7 cellular contexts compared by ENCODE assay signal in genomic region chr9:66701411-66702377, GRCh38.
A peak's percentile ranks its signal among the peaks of the same experiment; 100 is the strongest.
DNase-seq lines count a peak whose midpoint lies in the region; ATAC-seq, FAIRE-seq and TF ChIP-seq lines count a peak whose summit lies in the region.
"Not testable (repeated sequence)": the region's sequence is repeated elsewhere in the genome, so short reads cannot be mapped to it uniquely, and the experiment has no call there.

No MANE protein-coding gene starts in this region.

- H3K9me3 ChIP-seq in IMR-90 (ENCODE audit: control insufficient read depth, insufficient read depth, low read length); endothelial cell of umbilical vein (replicated peaks; ENCODE audit: control insufficient read depth, insufficient read depth, low read length): not testable (repeated sequence)

- H3K4me1 Mint-ChIP-seq in activated CD4-positive, alpha-beta T cell treated with anti-CD3 and anti-CD28 coated beads for 36 hours; stimulated activated effector memory CD8-positive, alpha-beta T cell treated with anti-CD3 and anti-CD28 coated beads, Interleukin-12 subunit alpha, Interleukin-12 subunit beta, amount 100 ng/mL, for 72 hours: not testable (repeated sequence)

- TF ChIP-seq CTCF in IMR-90 (conservative IDR thresholded peaks at IDR 0.05; ENCODE audit: low read depth, low read length); endothelial cell of umbilical vein (IDR thresholded peaks at IDR 0.05; ENCODE audit: extremely low read depth in 1 of 2, insufficient read depth in 1 of 2, low read depth in 1 of 2, low read length in 2 of 2): not testable (repeated sequence)

- H2BK120ac ChIP-seq in IMR-90 (ENCODE audit: low read depth, low read length): 0 out of 2 replicates have a peak overlapping the region, but pooled peaks have one; percentile 54

- not testable (repeated sequence) for H3K4me3 ChIP-seq in IMR-90 (ENCODE audit: insufficient read depth, low read depth, low read length); endothelial cell of umbilical vein (replicated peaks in 1 of 3; ENCODE audit: insufficient read depth in 1 of 3, low read depth in 1 of 3, low read length in 3 of 3)

- not testable (repeated sequence) for H3K27me3 Mint-ChIP-seq in activated CD4-positive, alpha-beta T cell treated with anti-CD3 and anti-CD28 coated beads for 36 hours

- not testable (repeated sequence) for H3K9me1 ChIP-seq in IMR-90 (ENCODE audit: insufficient read depth, low read length); endothelial cell of umbilical vein (replicated peaks; ENCODE audit: control insufficient read depth, extremely low read depth, insufficient read depth, low read length)

- H3K79me1 ChIP-seq in IMR-90 (ENCODE audit: low read depth in 1 of 2, low read length in 2 of 2): not testable (repeated sequence)

- no CpG with 5 or more reads among the region's 3 CpGs for WGBS in IMR-90 (ENCODE audit: extremely low coverage in 2 of 2, insufficient read length in 1 of 2), 2 experiments

- not testable (repeated sequence) for H3K14ac ChIP-seq in IMR-90 (replicated peaks; ENCODE audit: low read depth, low read length)

- H3K36me3 ChIP-seq in IMR-90 (ENCODE audit: control insufficient read depth, insufficient read depth, low read length); endothelial cell of umbilical vein (ENCODE audit: control insufficient read depth in 2 of 2, extremely low read depth in 1 of 2, insufficient read depth in 2 of 2, low read length in 2 of 2): not testable (repeated sequence)

- ATAC-seq in GM18870 (IDR thresholded peaks at IDR 0.05; ENCODE audit: unreplicated experiment) (peak; percentile 54), GM19463 (IDR thresholded peaks at IDR 0.05; ENCODE audit: unreplicated experiment) (peak; percentile 56), HG02759 (IDR thresholded peaks at IDR 0.05; ENCODE audit: unreplicated experiment) (peak; percentile 51), IMR-90 (ENCODE audit: low read depth) (peak; percentile 60)
- peak; percentile 49 for ATAC-seq in activated CD4-positive, alpha-beta T cell treated with anti-CD3 and anti-CD28 coated beads for 36 hours
- ATAC-seq in stimulated activated effector memory CD8-positive, alpha-beta T cell treated with anti-CD3 and anti-CD28 coated beads, Interleukin-12 subunit alpha, Interleukin-12 subunit beta, amount 100 ng/mL, for 72 hours: peak; percentile 40

- not testable (repeated sequence) for H2AFZ ChIP-seq in IMR-90 (replicated peaks; ENCODE audit: low read length, poor library complexity); endothelial cell of umbilical vein (ENCODE audit: low read depth, low read length)

- DNase-seq in IMR-90; activated CD4-positive, alpha-beta T cell treated with anti-CD3 and anti-CD28 coated beads for 36 hours; endothelial cell of umbilical vein (ENCODE audit: low read depth, low spot score); stimulated activated effector memory CD8-positive, alpha-beta T cell treated with anti-CD3 and anti-CD28 coated beads, Interleukin-12 subunit alpha, Interleukin-12 subunit beta, amount 100 ng/mL, for 72 hours (ENCODE audit: low spot score in 2 of 2): not testable (repeated sequence)

- H4K91ac ChIP-seq in IMR-90 (ENCODE audit: insufficient read depth, low read depth, low read length): 0 out of 2 replicates have a peak overlapping the region, but pooled peaks have one; percentile 55

- H3K27me3 ChIP-seq in IMR-90 (ENCODE audit: control insufficient read depth, insufficient read depth, low read length); endothelial cell of umbilical vein (ENCODE audit: control insufficient read depth in 2 of 2, insufficient read depth in 2 of 2, low read length in 2 of 2): not testable (repeated sequence)

- not testable (repeated sequence) for H2AK9ac ChIP-seq in IMR-90 (replicated peaks; ENCODE audit: low read depth, low read length, poor library complexity)

- CTCF ChIA-PET in IMR-90 (lab: Yijun Ruan, JAX); activated CD4-positive, alpha-beta T cell treated with anti-CD3 and anti-CD28 coated beads for 36 hours (lab: Charles Lee); endothelial cell of umbilical vein (lab: Charles Lee): not testable (repeated sequence)

- TF ChIP-seq POLR2A in IMR-90 (IDR thresholded peaks at IDR 0.05; ENCODE audit: low read depth, low read length); endothelial cell of umbilical vein (IDR thresholded peaks at IDR 0.05; ENCODE audit: low read depth, low read length): not testable (repeated sequence)

- in situ Hi-C loops in IMR-90 (cut with MboI; ENCODE audit: low sequenced_read_pairs): not testable (repeated sequence)

- H3K4ac ChIP-seq in IMR-90 (ENCODE audit: low read depth, low read length): not testable (repeated sequence)

- not testable (repeated sequence) for H3K27ac Mint-ChIP-seq in activated CD4-positive, alpha-beta T cell treated with anti-CD3 and anti-CD28 coated beads for 36 hours; stimulated activated effector memory CD8-positive, alpha-beta T cell treated with anti-CD3 and anti-CD28 coated beads, Interleukin-12 subunit alpha, Interleukin-12 subunit beta, amount 100 ng/mL, for 72 hours

- not testable (repeated sequence) for H3K79me2 ChIP-seq in endothelial cell of umbilical vein (ENCODE audit: control insufficient read depth, insufficient read depth, low read length)

- H3K9me3 Mint-ChIP-seq in activated CD4-positive, alpha-beta T cell treated with anti-CD3 and anti-CD28 coated beads for 36 hours (ENCODE audit: low read depth); stimulated activated effector memory CD8-positive, alpha-beta T cell treated with anti-CD3 and anti-CD28 coated beads, Interleukin-12 subunit alpha, Interleukin-12 subunit beta, amount 100 ng/mL, for 72 hours: not testable (repeated sequence)

- BruUV-seq in IMR-90 (replicated peaks; lab: Mats Ljungman, UMichigan): not testable (repeated sequence)
- TSS peak; percentile 76 for BruUV-seq in endothelial cell of umbilical vein (replicated peaks; lab: Mats Ljungman, UMichigan)

- not testable (repeated sequence) for H2BK15ac ChIP-seq in IMR-90 (ENCODE audit: low read depth, low read length)

- 0 out of 2 replicates have a peak overlapping the region, but pooled peaks have one; percentile 60 for H3K56ac ChIP-seq in IMR-90 (ENCODE audit: extremely low read depth, insufficient read depth, low read length)

- peak overlapping the region; percentile 76; the same call in 1 of the 2 replicates for H3K27ac ChIP-seq in IMR-90 (ENCODE audit: insufficient read depth, low read length)
- H3K27ac ChIP-seq in endothelial cell of umbilical vein (ENCODE audit: insufficient read depth, low read depth, low read length): not testable (repeated sequence)

- not testable (repeated sequence) for H4K20me1 ChIP-seq in IMR-90 (ENCODE audit: insufficient read depth, low read length); endothelial cell of umbilical vein (replicated peaks; ENCODE audit: control insufficient read depth, extremely low read depth, insufficient read depth, low read length)

- H2BK5ac ChIP-seq in IMR-90 (ENCODE audit: low read depth, low read length, poor library complexity, severe bottlenecking): not testable (repeated sequence)

- H4K8ac ChIP-seq in IMR-90 (ENCODE audit: low read depth in 2 of 2, low read length in 2 of 2): not testable (repeated sequence)

- POLR2A ChIA-PET in IMR-90 (lab: Charles Lee; ENCODE audit: unreplicated experiment); activated CD4-positive, alpha-beta T cell treated with anti-CD3 and anti-CD28 coated beads for 36 hours (lab: Charles Lee); endothelial cell of umbilical vein (lab: Charles Lee): not testable (repeated sequence)

- dilution Hi-C loops in IMR-90 (cut with HindIII; ENCODE audit: low sequenced_read_pairs, unreplicated experiment); endothelial cell of umbilical vein (cut with MboI; ENCODE audit: extremely low pct_ligation_motif_present, low sequenced_read_pairs): not testable (repeated sequence)

- not testable (repeated sequence) for TF ChIP-seq RAD21 in IMR-90 (IDR thresholded peaks at IDR 0.05; ENCODE audit: low read length)

- H2AK5ac ChIP-seq in IMR-90 (ENCODE audit: low read depth, low read length): not testable (repeated sequence)

- peak overlapping the region; percentile 80; the same call in 1 of the 2 replicates for H2BK20ac ChIP-seq in IMR-90 (ENCODE audit: low read depth, low read length)

- not testable (repeated sequence) for FAIRE-seq in endothelial cell of umbilical vein (lab: Jason Lieb, UNC)

- H3K18ac ChIP-seq in IMR-90 (ENCODE audit: low read depth, low read length): not testable (repeated sequence)

- H3K4me1 ChIP-seq in IMR-90 (ENCODE audit: control insufficient read depth, insufficient read depth, low read length); endothelial cell of umbilical vein (ENCODE audit: control insufficient read depth, extremely low read depth, insufficient read depth, low read length): not testable (repeated sequence)

- not testable (repeated sequence) for H3K36me3 Mint-ChIP-seq in activated CD4-positive, alpha-beta T cell treated with anti-CD3 and anti-CD28 coated beads for 36 hours (ENCODE audit: low read depth); stimulated activated effector memory CD8-positive, alpha-beta T cell treated with anti-CD3 and anti-CD28 coated beads, Interleukin-12 subunit alpha, Interleukin-12 subunit beta, amount 100 ng/mL, for 72 hours

- H4K5ac ChIP-seq in IMR-90 (ENCODE audit: low read depth, low read length): not testable (repeated sequence)

- not testable (repeated sequence) for H3K4me3 Mint-ChIP-seq in activated CD4-positive, alpha-beta T cell treated with anti-CD3 and anti-CD28 coated beads for 36 hours; stimulated activated effector memory CD8-positive, alpha-beta T cell treated with anti-CD3 and anti-CD28 coated beads, Interleukin-12 subunit alpha, Interleukin-12 subunit beta, amount 100 ng/mL, for 72 hours

- intact Hi-C loops in IMR-90 (cut with micrococcal nuclease); activated CD4-positive, alpha-beta T cell treated with anti-CD3 and anti-CD28 coated beads for 36 hours (cut with DNase I, micrococcal nuclease); endothelial cell of umbilical vein (cut with micrococcal nuclease): not testable (repeated sequence)

- not testable (repeated sequence) for H3K4me2 ChIP-seq in IMR-90 (ENCODE audit: low read depth, low read length); endothelial cell of umbilical vein (ENCODE audit: insufficient read depth, low read length)

- not testable (repeated sequence) for H3K9ac ChIP-seq in IMR-90 (ENCODE audit: low read depth, low read length); endothelial cell of umbilical vein (replicated peaks; ENCODE audit: extremely low read depth, insufficient read depth, low read length)

- not testable (repeated sequence) for H3K23ac ChIP-seq in IMR-90 (ENCODE audit: low read depth, low read length)
